ENCODE assay signal across 20 cellular contexts in the genomic region with DNA sequence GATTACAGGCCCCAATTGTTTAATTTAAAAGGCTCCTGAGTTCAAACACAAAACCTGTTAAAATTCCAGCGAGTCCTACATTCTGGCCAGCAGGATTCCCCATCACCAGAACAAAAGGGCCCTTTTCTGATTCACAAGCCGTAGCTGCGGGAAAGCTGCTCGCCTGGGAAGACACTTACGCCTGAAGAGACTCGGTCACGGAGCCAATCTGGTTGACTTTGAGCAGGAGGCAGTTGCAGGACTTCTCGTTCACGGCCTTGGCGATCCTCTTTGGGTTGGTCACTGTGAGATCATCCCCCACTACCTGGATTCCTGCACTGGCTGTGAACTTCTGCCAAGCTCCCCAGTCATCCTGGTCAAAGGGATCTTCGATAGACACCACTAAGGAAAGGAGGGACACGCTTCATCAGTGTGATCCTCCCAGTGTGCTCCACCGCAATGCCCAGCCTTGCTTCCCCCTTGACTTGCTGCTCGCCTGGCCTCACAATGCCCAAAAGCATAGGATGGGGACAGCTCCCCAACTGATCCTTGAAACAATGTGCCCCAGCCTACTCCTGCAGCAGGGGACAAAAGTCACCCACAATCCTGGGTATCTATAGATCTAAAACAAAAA. TPM values are rescaled to one million over a fixed set of nuclear protein-coding genes. Genes with fewer than 3 reads are reported as not detected.
DNase-seq lines count a peak whose midpoint lies in the region; ATAC-seq, FAIRE-seq and TF ChIP-seq lines count a peak whose summit lies in the region.
"Had no signal": no experiment of that assay in that cellular context is flagged by ENCODE, and none has a peak within 500 bp of the region (broad histone marks: within the 10 kb centered on the region; RNA-seq: fewer than 3 reads in every experiment).

No MANE protein-coding gene starts in this region.

- peaks cover 85% of the 10 kb centered on the region for H3K36me3 Mint-ChIP-seq in T-helper 2 cell treated with Interferon-gamma antibody and Interleukin-4, amounts not matched to agents 5 μg/mL and 100 μg/mL, for 36 hours (ENCODE audit: low read depth)

- H3K4me2 ChIP-seq in endothelial cell of umbilical vein (ENCODE audit: insufficient read depth, low read length), result no peak overlapping the region

- peaks cover 100% of the 10 kb centered on the region for H3K36me3 ChIP-seq in RWPE2 (ENCODE audit: low read depth)
- peaks cover 48 to 67% of the 10 kb centered on the region in 2 experiments for H3K36me3 ChIP-seq in endothelial cell of umbilical vein (ENCODE audit: control insufficient read depth in 2 of 2, extremely low read depth in 1 of 2, insufficient read depth in 2 of 2, low read length in 2 of 2)
- H3K36me3 ChIP-seq: uterus had no signal

- dilution Hi-C loops in endothelial cell of umbilical vein (cut with MboI; ENCODE audit: extremely low pct_ligation_motif_present, low sequenced_read_pairs), result no loop called here

- ATAC-seq in RWPE2 (ENCODE audit: low read depth) (no peak), GM19035 (IDR thresholded peaks at IDR 0.05; ENCODE audit: unreplicated experiment) (no peak), HG02981 (IDR thresholded peaks at IDR 0.05; ENCODE audit: unreplicated experiment) (no peak)
- ATAC-seq: GM12878, left lobe of liver had no signal

- peaks cover 31% of the 10 kb centered on the region for H3K79me2 ChIP-seq in endothelial cell of umbilical vein (ENCODE audit: control insufficient read depth, insufficient read depth, low read length)

- H3K9me3 ChIP-seq in RWPE2 (ENCODE audit: severe bottlenecking), result no peaks in the 10 kb centered on the region
- no peaks in the 10 kb centered on the region for H3K9me3 ChIP-seq in endothelial cell of umbilical vein (replicated peaks; ENCODE audit: control insufficient read depth, insufficient read depth, low read length)
- H3K9me3 ChIP-seq: psoas muscle, uterus had no signal

- H2AFZ ChIP-seq in endothelial cell of umbilical vein (ENCODE audit: low read depth, low read length), result no peak overlapping the region

- BruUV-seq in endothelial cell of umbilical vein (replicated peaks; lab: Mats Ljungman, UMichigan), result no TSS peak

- no peak for DNase-seq in T-helper 2 cell treated with Interferon-gamma antibody and Interleukin-4, amounts not matched to agents 5 μg/mL and 100 μg/mL, for 36 hours (ENCODE audit: low spot score)
- no peak for DNase-seq in T-helper 2 cell
- DNase-seq in GM12891 (ENCODE audit: insufficient read length, low spot score), result no peak
- DNase-seq in RWPE2 (ENCODE audit: low spot score), result no peak
- DNase-seq in endothelial cell of umbilical vein (ENCODE audit: low read depth, low spot score), result no peak
- no peak for DNase-seq in pons (ENCODE audit: low spot score)
- DNase-seq: C1 segment of cervical spinal cord; central memory CD4-positive, alpha-beta T cell; glutamatergic neuron; midbrain; NCI-H1092 treated with DMSO at 0.1 percent for 48 hours; NCI-H446; psoas muscle; small intestine; stimulated activated CD4-positive, alpha-beta T cell treated with anti-CD3 and anti-CD28 coated beads, Interleukin-4, amount 100 ng/mL, for 1 hour; uterus had no signal

- H3K4me3 Mint-ChIP-seq in T-helper 2 cell treated with Interferon-gamma antibody and Interleukin-4, amounts not matched to agents 5 μg/mL and 100 μg/mL, for 36 hours, result no peak overlapping the region

- no peaks in the 10 kb centered on the region for H3K9me1 ChIP-seq in endothelial cell of umbilical vein (replicated peaks; ENCODE audit: control insufficient read depth, extremely low read depth, insufficient read depth, low read length)

- intact Hi-C loops in endothelial cell of umbilical vein (cut with micrococcal nuclease), result no loop called here

- H3K27ac ChIP-seq in RWPE2 (ENCODE audit: poor library complexity, severe bottlenecking) (peak overlapping the region; percentile 14), endothelial cell of umbilical vein (ENCODE audit: insufficient read depth, low read depth, low read length) (no peak overlapping the region)
- H3K27ac ChIP-seq: psoas muscle, uterus had no signal

- CTCF ChIA-PET in endothelial cell of umbilical vein (lab: Charles Lee), result interaction anchor here (0.8 to 8.0 kb wide), 7 partner anchors 9 to 238 kb away, joined by 3 to 106 read pairs (median 8); partner anchors contain the start of gene ENO1

- H3K4me3 ChIP-seq in RWPE2 (ENCODE audit: severe bottlenecking), result no peak overlapping the region
- H3K4me3 ChIP-seq in endothelial cell of umbilical vein (replicated peaks in 1 of 3; ENCODE audit: insufficient read depth in 1 of 3, low read depth in 1 of 3, low read length in 3 of 3), result no peak overlapping the region
- H3K4me3 ChIP-seq: GM12878, psoas muscle, uterus had no signal

- TF ChIP-seq POLR2A in GM12891 (IDR thresholded peaks at IDR 0.05; ENCODE audit: low read depth, low read length) (peak; percentile 4; the same call in 1 of the 2 replicates), endothelial cell of umbilical vein (IDR thresholded peaks at IDR 0.05; ENCODE audit: low read depth, low read length) (no peak)

- H3K27me3 ChIP-seq in RWPE2 (ENCODE audit: insufficient read depth, poor library complexity, severe bottlenecking), result no peaks in the 10 kb centered on the region
- no peaks in the 10 kb centered on the region for H3K27me3 ChIP-seq in endothelial cell of umbilical vein (ENCODE audit: control insufficient read depth in 2 of 2, insufficient read depth in 2 of 2, low read length in 2 of 2)
- H3K27me3 ChIP-seq: uterus had no signal

- FAIRE-seq in GM12891 (lab: Jason Lieb, UNC) (no peak), endothelial cell of umbilical vein (lab: Jason Lieb, UNC) (peak; percentile 67)
- FAIRE-seq: GM12878, small intestine had no signal

- TF ChIP-seq CTCF in RWPE2 (IDR thresholded peaks at IDR 0.05; ENCODE audit: poor library complexity, severe bottlenecking), result no peak
- TF ChIP-seq CTCF in endothelial cell of umbilical vein (IDR thresholded peaks at IDR 0.05; ENCODE audit: extremely low read depth in 1 of 2, insufficient read depth in 1 of 2, low read depth in 1 of 2, low read length in 2 of 2), result no peak

- H3K9ac ChIP-seq in endothelial cell of umbilical vein (replicated peaks; ENCODE audit: extremely low read depth, insufficient read depth, low read length), result no peak overlapping the region

- H3K27me3 Mint-ChIP-seq in T-helper 2 cell treated with Interferon-gamma antibody and Interleukin-4, amounts not matched to agents 5 μg/mL and 100 μg/mL, for 36 hours (ENCODE audit: low read depth), result no peaks in the 10 kb centered on the region

- POLR2A ChIA-PET in endothelial cell of umbilical vein (lab: Charles Lee), result interaction anchor here (0.6 kb wide), 1 partner anchor 106 kb away, joined by 5 read pairs; no protein-coding TSS in a partner anchor

- no peaks in the 10 kb centered on the region for H4K20me1 ChIP-seq in endothelial cell of umbilical vein (replicated peaks; ENCODE audit: control insufficient read depth, extremely low read depth, insufficient read depth, low read length)

- peaks cover 45% of the 10 kb centered on the region for H3K4me1 Mint-ChIP-seq in T-helper 2 cell treated with Interferon-gamma antibody and Interleukin-4, amounts not matched to agents 5 μg/mL and 100 μg/mL, for 36 hours (ENCODE audit: low read depth)

- H3K27ac Mint-ChIP-seq in T-helper 2 cell treated with Interferon-gamma antibody and Interleukin-4, amounts not matched to agents 5 μg/mL and 100 μg/mL, for 36 hours, result peak overlapping the region; percentile 36

- peaks cover 3% of the 10 kb centered on the region for H3K4me1 ChIP-seq in RWPE2 (ENCODE audit: insufficient read depth, poor library complexity, severe bottlenecking)
- H3K4me1 ChIP-seq in endothelial cell of umbilical vein (ENCODE audit: control insufficient read depth, extremely low read depth, insufficient read depth, low read length), result peaks cover 18% of the 10 kb centered on the region
- H3K4me1 ChIP-seq: uterus had no signal

- no peaks in the 10 kb centered on the region for H3K9me3 Mint-ChIP-seq in T-helper 2 cell treated with Interferon-gamma antibody and Interleukin-4, amounts not matched to agents 5 μg/mL and 100 μg/mL, for 36 hours

TF ChIP-seq in GM12891, 5 proteins besides CTCF, POLR2A, EP300 and RAD21:
- TF ChIP-seq TAF1 (IDR thresholded peaks at IDR 0.05; ENCODE audit: low read depth, low read length) (no peak), POLR2AphosphoS5 (IDR thresholded peaks at IDR 0.05; ENCODE audit: low read depth, low read length) (0 out of 2 replicates have a peak, but pooled peaks have one; percentile 34)

TF ChIP-seq in endothelial cell of umbilical vein, 7 proteins besides CTCF, POLR2A, EP300 and RAD21 (continues in another document):
- TF ChIP-seq MAX (IDR thresholded peaks at IDR 0.05; ENCODE audit: insufficient read depth, insufficient read length) (no peak), JUN (IDR thresholded peaks at IDR 0.05; ENCODE audit: borderline replicate concordance, insufficient read depth, insufficient read length, low read depth) (no peak), FOS (IDR thresholded peaks at IDR 0.05; ENCODE audit: borderline replicate concordance, insufficient read depth, low read length) (no peak), POLR2AphosphoS5 (IDR thresholded peaks at IDR 0.05; ENCODE audit: insufficient read depth, low read depth, low read length) (no peak), EZH2 (IDR thresholded peaks at IDR 0.05; ENCODE audit: borderline replicate concordance, low read depth, low read length, severe bottlenecking) (no peak)

RNA-seq across cellular contexts. Expression of gene ENO1, which starts 14.7 kb away (rescaled TPM):
- 2,629 TPM for polyA plus RNA-seq in GM12891 (2012; ENCODE audit: low read depth, missing spikeins)
- total RNA-seq in endothelial cell of umbilical vein, result 1,530 and 1,593 TPM in 2 replicates
- polyA plus RNA-seq in endothelial cell of umbilical vein, result 1,111 and 1,134 TPM in 2 replicates
- 1,324 and 1,546 TPM in 2 replicates for polyA plus RNA-seq in endothelial cell of umbilical vein (2011; cell fraction: cytosol; rRNA removed)
- polyA plus RNA-seq in endothelial cell of umbilical vein (2011; cell fraction: nucleus; rRNA removed), result 1,008 and 1,022 TPM in 2 replicates
- 1,225 and 1,921 TPM in 2 replicates for polyA plus RNA-seq in endothelial cell of umbilical vein (2012)
- polyA minus RNA-seq in endothelial cell of umbilical vein, result 1,405 and 1,507 TPM in 2 replicates
- 1,988 TPM for polyA minus RNA-seq in endothelial cell of umbilical vein (2011; cell fraction: cytosol; rRNA and poly(A)+ RNA removed)
- 303 and 331 TPM in 2 replicates for polyA minus RNA-seq in endothelial cell of umbilical vein (2011; cell fraction: nucleus; rRNA and poly(A)+ RNA removed)

RNA-seq across cellular contexts. Expression of gene RERE, which starts 46.4 kb away (rescaled TPM):
- 21.3 TPM for polyA plus RNA-seq in GM12891 (2012; ENCODE audit: low read depth, missing spikeins)
- 110 and 113 TPM in 2 replicates for total RNA-seq in endothelial cell of umbilical vein
- 14.1 and 14.8 TPM in 2 replicates for polyA plus RNA-seq in endothelial cell of umbilical vein
- polyA plus RNA-seq in endothelial cell of umbilical vein (2011; cell fraction: cytosol; rRNA removed), result 13.2 and 15.8 TPM in 2 replicates
- 80.7 and 124 TPM in 2 replicates for polyA plus RNA-seq in endothelial cell of umbilical vein (2011; cell fraction: nucleus; rRNA removed)
- polyA plus RNA-seq in endothelial cell of umbilical vein (2012), result 42.4 and 43.0 TPM in 2 replicates
- 87.1 and 101 TPM in 2 replicates for polyA minus RNA-seq in endothelial cell of umbilical vein
- polyA minus RNA-seq in endothelial cell of umbilical vein (2011; cell fraction: cytosol; rRNA and poly(A)+ RNA removed), result 26.8 TPM
- 162 and 195 TPM in 2 replicates for polyA minus RNA-seq in endothelial cell of umbilical vein (2011; cell fraction: nucleus; rRNA and poly(A)+ RNA removed)
